40 cellular contexts compared by ENCODE assay signal in genomic region chr16:8611122-8611521, GRCh38. TPM values are rescaled to one million over a fixed set of nuclear protein-coding genes. Genes with fewer than 3 reads are reported as not detected.
"Had no signal": no experiment of that assay in that cellular context is flagged by ENCODE, and none has a peak within 500 bp of the region (broad histone marks: within the 10 kb centered on the region; RNA-seq: fewer than 3 reads in every experiment).

No MANE protein-coding gene starts in this region.

- H3K9me3 ChIP-seq: ascending aorta had no signal

- H3K4me3 ChIP-seq: ascending aorta, cardiac muscle cell had no signal

- H3K36me3 Mint-ChIP-seq: activated CD8-positive, alpha-beta memory T cell treated with anti-CD3 and anti-CD28 coated beads, Interleukin-2, amount 10 ng/mL, durations not matched to agents 7 days and 5 days; activated naive CD4-positive, alpha-beta T cell treated with anti-CD3 and anti-CD28 coated beads, Interleukin-2, amount 10 ng/mL, durations not matched to agents 7 days and 5 days; activated naive CD4-positive, alpha-beta T cell treated with anti-CD3 and anti-CD28 coated beads, Interleukin-2, amount 50 U/mL, for 24 hours; activated naive CD8-positive, alpha-beta T cell; activated naive CD8-positive, alpha-beta T cell treated with anti-CD3 and anti-CD28 coated beads, Interleukin-2, amount 10 ng/mL, durations not matched to agents 7 days and 5 days; brain had no signal

- H3K27me3 ChIP-seq: ascending aorta had no signal

- H3K4me1 Mint-ChIP-seq: activated B cell treated with CpG ODN at 0.5 μM for 24 hours; activated CD4-positive, alpha-beta memory T cell treated with anti-CD3 and anti-CD28 coated beads, Interleukin-2, amount 10 ng/mL, durations not matched to agents 7 days and 5 days; activated CD4-positive, alpha-beta T cell treated with anti-CD3 and anti-CD28 coated beads for 36 hours; activated CD4-positive, alpha-beta T cell treated with anti-CD3 and anti-CD28 coated beads, Interleukin-2, amount 10 ng/mL, durations not matched to agents 7 days and 5 days; activated CD8-positive, alpha-beta memory T cell treated with anti-CD3 and anti-CD28 coated beads, Interleukin-2, amount 10 ng/mL, durations not matched to agents 7 days and 5 days; activated naive CD4-positive, alpha-beta T cell treated with anti-CD3 and anti-CD28 coated beads, Interleukin-2, amount 10 ng/mL, durations not matched to agents 7 days and 5 days; activated naive CD4-positive, alpha-beta T cell treated with anti-CD3 and anti-CD28 coated beads, Interleukin-2, amount 50 U/mL, for 24 hours; activated naive CD8-positive, alpha-beta T cell treated with anti-CD3 and anti-CD28 coated beads, Interleukin-2, amount 10 ng/mL, durations not matched to agents 7 days and 5 days; activated naive CD8-positive, alpha-beta T cell treated with anti-CD3 and anti-CD28 coated beads, Interleukin-2, amount 50 U/mL, for 24 hours; brain; central memory CD8-positive, alpha-beta T cell had no signal

- H3K4me3 Mint-ChIP-seq: activated B cell treated with CpG ODN at 0.5 μM for 24 hours; activated CD4-positive, alpha-beta memory T cell treated with anti-CD3 and anti-CD28 coated beads, Interleukin-2, amount 10 ng/mL, durations not matched to agents 7 days and 5 days; activated CD4-positive, alpha-beta T cell treated with anti-CD3 and anti-CD28 coated beads for 36 hours; activated CD4-positive, alpha-beta T cell treated with anti-CD3 and anti-CD28 coated beads, Interleukin-2, amount 10 ng/mL, durations not matched to agents 7 days and 5 days; activated CD8-positive, alpha-beta memory T cell treated with anti-CD3 and anti-CD28 coated beads, Interleukin-2, amount 10 ng/mL, durations not matched to agents 7 days and 5 days; activated CD8-positive, alpha-beta T cell treated with anti-CD3 and anti-CD28 coated beads, Interleukin-2, amount 10 ng/mL, durations not matched to agents 7 days and 5 days; activated naive CD4-positive, alpha-beta T cell treated with anti-CD3 and anti-CD28 coated beads, Interleukin-2, amount 10 ng/mL, durations not matched to agents 7 days and 5 days; activated naive CD4-positive, alpha-beta T cell treated with anti-CD3 and anti-CD28 coated beads, Interleukin-2, amount 50 U/mL, for 24 hours; activated naive CD8-positive, alpha-beta T cell; activated naive CD8-positive, alpha-beta T cell treated with anti-CD3 and anti-CD28 coated beads, Interleukin-2, amount 10 ng/mL, durations not matched to agents 7 days and 5 days; activated naive CD8-positive, alpha-beta T cell treated with anti-CD3 and anti-CD28 coated beads, Interleukin-2, amount 50 U/mL, for 24 hours; activated T-cell treated with anti-CD3 and anti-CD28 coated beads, Interleukin-2, amount 50 U/mL, for 24 hours; brain; central memory CD8-positive, alpha-beta T cell; T-helper 2 cell treated with Interferon-gamma antibody and Interleukin-4, amounts not matched to agents 5 μg/mL and 100 μg/mL, for 36 hours had no signal

- H3K27ac ChIP-seq: ascending aorta, cardiac muscle cell, VCaP had no signal

- DNase-seq: activated B cell treated with CpG ODN at 0.5 μM for 24 hours; activated CD4-positive, alpha-beta memory T cell treated with anti-CD3 and anti-CD28 coated beads, Interleukin-2, amount 10 ng/mL, durations not matched to agents 7 days and 5 days; activated CD4-positive, alpha-beta T cell treated with anti-CD3 and anti-CD28 coated beads for 1 hour; activated CD4-positive, alpha-beta T cell treated with anti-CD3 and anti-CD28 coated beads for 36 hours; activated CD4-positive, alpha-beta T cell treated with anti-CD3 and anti-CD28 coated beads for 48 hours; activated CD4-positive, alpha-beta T cell treated with anti-CD3 and anti-CD28 coated beads, Interleukin-2, amount 10 ng/mL, durations not matched to agents 7 days and 5 days; activated CD4-positive, alpha-beta T cell treated with anti-CD3 and anti-CD28 coated beads, Interleukin-2, amount 50 U/mL, for 48 hours; activated CD8-positive, alpha-beta memory T cell treated with anti-CD3 and anti-CD28 coated beads for 24 hours; activated CD8-positive, alpha-beta memory T cell treated with anti-CD3 and anti-CD28 coated beads, Interleukin-2, amount 10 ng/mL, durations not matched to agents 7 days and 5 days; activated CD8-positive, alpha-beta memory T cell treated with anti-CD3 and anti-CD28 coated beads, Interleukin-2, amount 50 U/mL, for 48 hours; activated CD8-positive, alpha-beta T cell treated with anti-CD3 and anti-CD28 coated beads, Interleukin-2, amount 10 ng/mL, durations not matched to agents 7 days and 5 days; activated effector memory CD4-positive, alpha-beta T cell treated with Interleukin-2 at 50 U/mL for 16 hours; activated gamma-delta T cell; activated naive CD4-positive, alpha-beta T cell treated with anti-CD3 and anti-CD28 coated beads, Interleukin-2, amount 10 ng/mL, durations not matched to agents 7 days and 5 days; activated naive CD4-positive, alpha-beta T cell treated with Interleukin-2 at 50 U/mL for 16 hours; activated naive CD8-positive, alpha-beta T cell treated with anti-CD3 and anti-CD28 coated beads, Interleukin-2, amount 10 ng/mL, durations not matched to agents 7 days and 5 days; activated naive CD8-positive, alpha-beta T cell treated with anti-CD3 and anti-CD28 coated beads, Interleukin-2, amount 50 U/mL, for 24 hours; activated T-cell treated with anti-CD3 and anti-CD28 coated beads, Interleukin-2, amount 50 U/mL, for 24 hours; activated T-cell treated with anti-CD3 and anti-CD28 coated beads, Interleukin-2, amount 50 U/mL, for 48 hours; amygdala; anterior cingulate cortex; caudate nucleus; cerebellar nuclear complex; T-helper 2 cell; T-helper 9 cell had no signal

- ATAC-seq: activated CD4-positive, alpha-beta T cell treated with anti-CD3 and anti-CD28 coated beads for 36 hours; activated CD4-positive, CD25-positive, alpha-beta regulatory T cell treated with anti-CD3 and anti-CD28 coated beads, Interleukin-2, amount 50 U/mL, for 24 hours; activated CD8-positive, alpha-beta memory T cell treated with anti-CD3 and anti-CD28 coated beads, Interleukin-2, amount 10 ng/mL, durations not matched to agents 7 days and 5 days; activated CD8-positive, alpha-beta T cell treated with anti-CD3 and anti-CD28 coated beads, Interleukin-2, amount 10 ng/mL, durations not matched to agents 7 days and 5 days; activated naive CD8-positive, alpha-beta T cell treated with anti-CD3 and anti-CD28 coated beads, Interleukin-2, amount 50 U/mL, for 24 hours had no signal

- H3K27ac Mint-ChIP-seq: activated B cell treated with CpG ODN at 0.5 μM for 24 hours; activated CD4-positive, alpha-beta memory T cell treated with anti-CD3 and anti-CD28 coated beads, Interleukin-2, amount 10 ng/mL, durations not matched to agents 7 days and 5 days; activated CD4-positive, alpha-beta T cell treated with anti-CD3 and anti-CD28 coated beads for 36 hours; activated CD4-positive, alpha-beta T cell treated with anti-CD3 and anti-CD28 coated beads, Interleukin-2, amount 10 ng/mL, durations not matched to agents 7 days and 5 days; activated CD8-positive, alpha-beta memory T cell treated with anti-CD3 and anti-CD28 coated beads, Interleukin-2, amount 10 ng/mL, durations not matched to agents 7 days and 5 days; activated CD8-positive, alpha-beta T cell treated with anti-CD3 and anti-CD28 coated beads, Interleukin-2, amount 10 ng/mL, durations not matched to agents 7 days and 5 days; activated naive CD4-positive, alpha-beta T cell treated with anti-CD3 and anti-CD28 coated beads, Interleukin-2, amount 10 ng/mL, durations not matched to agents 7 days and 5 days; activated naive CD4-positive, alpha-beta T cell treated with anti-CD3 and anti-CD28 coated beads, Interleukin-2, amount 50 U/mL, for 24 hours; activated naive CD8-positive, alpha-beta T cell; activated naive CD8-positive, alpha-beta T cell treated with anti-CD3 and anti-CD28 coated beads, Interleukin-2, amount 10 ng/mL, durations not matched to agents 7 days and 5 days; activated naive CD8-positive, alpha-beta T cell treated with anti-CD3 and anti-CD28 coated beads, Interleukin-2, amount 50 U/mL, for 24 hours; activated T-cell treated with anti-CD3 and anti-CD28 coated beads, Interleukin-2, amount 50 U/mL, for 24 hours; activated T-helper 2 cell treated with anti-CD3 and anti-CD28 coated beads, Interferon-gamma antibody, Interleukin-2, Interleukin-4, amounts not matched to agents 10 μg/mL and 5 μg/mL and 100 μg/mL, durations not matched to agents 14 hours and 24 hours and 36 hours; brain; T-helper 2 cell treated with Interferon-gamma antibody and Interleukin-4, amounts not matched to agents 5 μg/mL and 100 μg/mL, for 36 hours had no signal

- FAIRE-seq: bronchial epithelial cell, TTC549 had no signal

- H3K36me3 ChIP-seq: ascending aorta, cardiac muscle cell had no signal

- H3K4me1 ChIP-seq: ascending aorta had no signal

RNA-seq across cellular contexts. Expression of gene TMEM114, which starts 20.8 kb away (rescaled TPM):
- total RNA-seq: activated B cell treated with CpG ODN at 0.5 μM for 24 hours; activated CD4-positive, alpha-beta memory T cell treated with anti-CD3 and anti-CD28 coated beads, Interleukin-2, amount 10 ng/mL, durations not matched to agents 7 days and 5 days; activated CD4-positive, alpha-beta T cell treated with anti-CD3 and anti-CD28 coated beads for 36 hours; activated CD4-positive, alpha-beta T cell treated with anti-CD3 and anti-CD28 coated beads, Interleukin-2, amount 10 ng/mL, durations not matched to agents 7 days and 5 days; activated CD8-positive, alpha-beta memory T cell treated with anti-CD3 and anti-CD28 coated beads, Interleukin-2, amount 10 ng/mL, durations not matched to agents 7 days and 5 days; activated CD8-positive, alpha-beta T cell treated with anti-CD3 and anti-CD28 coated beads, Interleukin-2, amount 10 ng/mL, durations not matched to agents 7 days and 5 days; activated naive CD8-positive, alpha-beta T cell treated with anti-CD3 and anti-CD28 coated beads, Interleukin-2, amount 10 ng/mL, durations not matched to agents 7 days and 5 days; activated T-helper 2 cell treated with anti-CD3 and anti-CD28 coated beads, Interferon-gamma antibody, Interleukin-2, Interleukin-4, amounts not matched to agents 10 μg/mL and 5 μg/mL and 100 μg/mL, durations not matched to agents 14 hours and 24 hours and 36 hours; ascending aorta; bronchial epithelial cell; cardiac muscle cell; chondrocyte; T-helper 1 cell treated with Interleukin-12 subunit alpha and Interleukin-12 subunit beta and Interleukin-4 antibody, amounts not matched to agents 30 ng/mL and 1 ng/mL, for 36 hours had no signal
- polyA plus RNA-seq: adipose tissue, cardiac muscle cell had no signal
